1 cellular context compared by ENCODE assay signal in the genomic region with DNA sequence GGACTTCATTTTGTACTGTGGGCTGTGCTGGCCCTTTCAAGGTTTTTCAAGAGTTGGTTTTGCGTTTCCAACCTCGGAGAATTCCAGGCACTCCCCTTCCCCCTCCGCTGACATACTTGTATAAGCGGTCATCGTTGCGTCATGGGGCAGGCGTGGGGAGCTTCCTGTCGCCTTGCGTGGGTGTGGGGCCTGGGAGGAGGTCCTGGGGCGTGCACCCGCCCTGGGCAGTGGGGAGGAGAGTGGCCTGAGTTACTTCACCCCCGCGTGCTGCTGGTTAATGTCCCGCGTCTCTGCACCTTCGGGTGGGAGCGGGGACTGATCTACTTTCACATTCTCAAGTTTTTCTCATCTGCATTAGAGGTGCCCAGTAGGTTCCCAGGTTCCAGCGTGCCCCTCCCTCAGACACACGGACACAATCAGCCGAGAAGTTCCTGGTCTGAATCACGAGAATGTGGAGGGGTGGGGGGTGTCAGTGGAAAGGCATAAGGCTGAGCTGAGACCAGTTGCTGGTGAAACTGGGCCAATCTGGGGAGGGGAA.
A peak's percentile ranks its signal among the peaks of the same experiment; 100 is the strongest.
TF ChIP-seq lines count a peak whose summit lies in the region.

No MANE protein-coding gene starts in this region.

TF ChIP-seq in K562, 482 proteins besides CTCF, POLR2A, EP300 and RAD21 (continued from another document and continues in another):
- TF ChIP-seq, protein P1, sequence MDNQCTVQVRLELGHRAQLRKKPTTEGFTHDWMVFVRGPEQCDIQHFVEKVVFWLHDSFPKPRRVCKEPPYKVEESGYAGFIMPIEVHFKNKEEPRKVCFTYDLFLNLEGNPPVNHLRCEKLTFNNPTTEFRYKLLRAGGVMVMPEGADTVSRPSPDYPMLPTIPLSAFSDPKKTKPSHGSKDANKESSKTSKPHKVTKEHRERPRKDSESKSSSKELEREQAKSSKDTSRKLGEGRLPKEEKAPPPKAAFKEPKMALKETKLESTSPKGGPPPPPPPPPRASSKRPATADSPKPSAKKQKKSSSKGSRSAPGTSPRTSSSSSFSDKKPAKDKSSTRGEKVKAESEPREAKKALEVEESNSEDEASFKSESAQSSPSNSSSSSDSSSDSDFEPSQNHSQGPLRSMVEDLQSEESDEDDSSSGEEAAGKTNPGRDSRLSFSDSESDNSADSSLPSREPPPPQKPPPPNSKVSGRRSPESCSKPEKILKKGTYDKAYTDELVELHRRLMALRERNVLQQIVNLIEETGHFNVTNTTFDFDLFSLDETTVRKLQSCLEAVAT (IDR thresholded peaks at IDR 0.05) = peak; percentile 5 to 78; a peak in 3 of 4 replicates
- TF ChIP-seq ZNF134 (CRISPR knock-in tag; conservative IDR thresholded peaks at IDR 0.05) (no peak), ZZZ3 (IDR thresholded peaks at IDR 0.05) (no peak), SMAD4 (CRISPR knock-in tag; conservative IDR thresholded peaks at IDR 0.05) (0 out of 2 replicates have a peak, but pooled peaks have one; percentile 41), ZFP36 (IDR thresholded peaks at IDR 0.05; ENCODE audit: low read depth, low read length, partially characterized antibody) (no peak), KLF13 (tag; IDR thresholded peaks at IDR 0.05; ENCODE audit: borderline replicate concordance, low read depth) (no peak), ZC3H4 (CRISPR knock-in tag; IDR thresholded peaks at IDR 0.05; ENCODE audit: borderline replicate concordance) (peak; percentile 98; the same call in 1 of the 2 replicates), FUS (optimal IDR thresholded peaks at IDR 0.05; ENCODE audit: low read depth, low read length) (no peak), MECOM (CRISPR knock-in tag; IDR thresholded peaks at IDR 0.05) (no peak), SMARCA4 (IDR thresholded peaks at IDR 0.05) (peak; percentile 50; the same call in 1 of the 2 replicates), ARID1B (IDR thresholded peaks at IDR 0.05) (peak; percentile 44; the same call in 1 of the 2 replicates), ATF1 (CRISPR knock-in tag; IDR thresholded peaks at IDR 0.05) (no peak), ATF1 (tag; IDR thresholded peaks at IDR 0.05) (peak; percentile 91), ZNF586 (CRISPR knock-in tag; conservative IDR thresholded peaks at IDR 0.05) (no peak), MYNN (IDR thresholded peaks at IDR 0.05) (peak; percentile 57; the same call in 1 of the 2 replicates), MYNN (CRISPR knock-in tag; IDR thresholded peaks at IDR 0.05) (no peak), SMARCE1 (IDR thresholded peaks at IDR 0.05) (peak; percentile 44; the same call in 1 of the 2 replicates), CREM (IDR thresholded peaks at IDR 0.05; ENCODE audit: low read depth) (peak; percentile 92), ZNF232 (CRISPR knock-in tag; IDR thresholded peaks at IDR 0.05) (0 out of 2 replicates have a peak, but pooled peaks have one; percentile 74), ZBTB1 (CRISPR knock-in tag; IDR thresholded peaks at IDR 0.05; ENCODE audit: borderline replicate concordance, low read depth) (no peak; the same call in 1 of the 2 replicates), JUNB (CRISPR knock-in tag; conservative IDR thresholded peaks at IDR 0.05) (0 out of 2 replicates have a peak, but pooled peaks have one; percentile 6), XRCC4 (IDR thresholded peaks at IDR 0.05; ENCODE audit: extremely low read depth, insufficient read depth, insufficient read length) (no peak), SIX5 (IDR thresholded peaks at IDR 0.05; ENCODE audit: borderline replicate concordance in 1 of 2, insufficient read depth in 1 of 2, low read depth in 1 of 2, low read length in 2 of 2) (no peak), POLR2G (IDR thresholded peaks at IDR 0.05; ENCODE audit: low read depth, low read length) (peak; percentile 62), NFIC (IDR thresholded peaks at IDR 0.05) (peak; percentile 17; the same call in 1 of the 2 replicates), ZNF764 (CRISPR knock-in tag; IDR thresholded peaks at IDR 0.05; ENCODE audit: low read depth) (no peak), STAG1 (CRISPR knock-in tag; IDR thresholded peaks at IDR 0.05; ENCODE audit: borderline replicate concordance) (no peak), MYC (IDR thresholded peaks at IDR 0.05; ENCODE audit: low read depth, low read length) (peak; percentile 65), MYC (CRISPR knock-in tag; IDR thresholded peaks at IDR 0.05; ENCODE audit: borderline replicate concordance, low read depth) (no peak; the same call in 1 of the 2 replicates), BCL6 (CRISPR knock-in tag; IDR thresholded peaks at IDR 0.05) (no peak), SP2 (IDR thresholded peaks at IDR 0.05; ENCODE audit: extremely low read depth, low read depth, low read length, poor library complexity, severe bottlenecking) (no peak), ZKSCAN3 (CRISPR knock-in tag; IDR thresholded peaks at IDR 0.05) (no peak), EZH2 (IDR thresholded peaks at IDR 0.05; ENCODE audit: borderline replicate concordance, low read depth, low read length) (no peak), TSC22D4 (tag; IDR thresholded peaks at IDR 0.05) (no peak), ELF2 (CRISPR knock-in tag; IDR thresholded peaks at IDR 0.05) (no peak), XRCC5 (IDR thresholded peaks at IDR 0.05; ENCODE audit: low read depth, low read length) (peak; percentile 27), KDM5B (IDR thresholded peaks at IDR 0.05; ENCODE audit: insufficient replicate concordance, low read depth, low read length) (no peak), EWSR1 (IDR thresholded peaks at IDR 0.05; ENCODE audit: borderline replicate concordance, low read depth, partially characterized antibody) (no peak), SAFB (IDR thresholded peaks at IDR 0.05; ENCODE audit: borderline replicate concordance, low read depth, low read length) (peak; percentile 56; the same call in 1 of the 2 replicates), ARID2 (IDR thresholded peaks at IDR 0.05) (no peak), U2AF1 (optimal IDR thresholded peaks at IDR 0.05; ENCODE audit: low read depth, low read length) (no peak), MXI1 (IDR thresholded peaks at IDR 0.05; ENCODE audit: low read depth, low read length) (no peak; the same call in 1 of the 2 replicates), HNRNPUL1 (IDR thresholded peaks at IDR 0.05; ENCODE audit: low read length) (peak; percentile 61; the same call in 1 of the 2 replicates), HDAC1 (IDR thresholded peaks at IDR 0.05) (0 out of 4 replicates have a peak, but pooled peaks of 1 of the 2 experiments have one; percentile 18)
- TF ChIP-seq, protein P2, sequence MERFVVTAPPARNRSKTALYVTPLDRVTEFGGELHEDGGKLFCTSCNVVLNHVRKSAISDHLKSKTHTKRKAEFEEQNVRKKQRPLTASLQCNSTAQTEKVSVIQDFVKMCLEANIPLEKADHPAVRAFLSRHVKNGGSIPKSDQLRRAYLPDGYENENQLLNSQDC (CRISPR knock-in tag; IDR thresholded peaks at IDR 0.05) = no peak
- TF ChIP-seq, protein P3, sequence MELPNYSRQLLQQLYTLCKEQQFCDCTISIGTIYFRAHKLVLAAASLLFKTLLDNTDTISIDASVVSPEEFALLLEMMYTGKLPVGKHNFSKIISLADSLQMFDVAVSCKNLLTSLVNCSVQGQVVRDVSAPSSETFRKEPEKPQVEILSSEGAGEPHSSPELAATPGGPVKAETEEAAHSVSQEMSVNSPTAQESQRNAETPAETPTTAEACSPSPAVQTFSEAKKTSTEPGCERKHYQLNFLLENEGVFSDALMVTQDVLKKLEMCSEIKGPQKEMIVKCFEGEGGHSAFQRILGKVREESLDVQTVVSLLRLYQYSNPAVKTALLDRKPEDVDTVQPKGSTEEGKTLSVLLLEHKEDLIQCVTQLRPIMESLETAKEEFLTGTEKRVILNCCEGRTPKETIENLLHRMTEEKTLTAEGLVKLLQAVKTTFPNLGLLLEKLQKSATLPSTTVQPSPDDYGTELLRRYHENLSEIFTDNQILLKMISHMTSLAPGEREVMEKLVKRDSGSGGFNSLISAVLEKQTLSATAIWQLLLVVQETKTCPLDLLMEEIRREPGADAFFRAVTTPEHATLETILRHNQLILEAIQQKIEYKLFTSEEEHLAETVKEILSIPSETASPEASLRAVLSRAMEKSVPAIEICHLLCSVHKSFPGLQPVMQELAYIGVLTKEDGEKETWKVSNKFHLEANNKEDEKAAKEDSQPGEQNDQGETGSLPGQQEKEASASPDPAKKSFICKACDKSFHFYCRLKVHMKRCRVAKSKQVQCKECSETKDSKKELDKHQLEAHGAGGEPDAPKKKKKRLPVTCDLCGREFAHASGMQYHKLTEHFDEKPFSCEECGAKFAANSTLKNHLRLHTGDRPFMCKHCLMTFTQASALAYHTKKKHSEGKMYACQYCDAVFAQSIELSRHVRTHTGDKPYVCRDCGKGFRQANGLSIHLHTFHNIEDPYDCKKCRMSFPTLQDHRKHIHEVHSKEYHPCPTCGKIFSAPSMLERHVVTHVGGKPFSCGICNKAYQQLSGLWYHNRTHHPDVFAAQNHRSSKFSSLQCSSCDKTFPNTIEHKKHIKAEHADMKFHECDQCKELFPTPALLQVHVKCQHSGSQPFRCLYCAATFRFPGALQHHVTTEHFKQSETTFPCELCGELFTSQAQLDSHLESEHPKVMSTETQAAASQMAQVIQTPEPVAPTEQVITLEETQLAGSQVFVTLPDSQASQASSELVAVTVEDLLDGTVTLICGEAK (IDR thresholded peaks at IDR 0.05) = peak; percentile 36; the same call in 1 of the 2 replicates
- TF ChIP-seq, protein P3 (CRISPR knock-in tag; IDR thresholded peaks at IDR 0.05) = peak; percentile 51
- TF ChIP-seq, protein P4, sequence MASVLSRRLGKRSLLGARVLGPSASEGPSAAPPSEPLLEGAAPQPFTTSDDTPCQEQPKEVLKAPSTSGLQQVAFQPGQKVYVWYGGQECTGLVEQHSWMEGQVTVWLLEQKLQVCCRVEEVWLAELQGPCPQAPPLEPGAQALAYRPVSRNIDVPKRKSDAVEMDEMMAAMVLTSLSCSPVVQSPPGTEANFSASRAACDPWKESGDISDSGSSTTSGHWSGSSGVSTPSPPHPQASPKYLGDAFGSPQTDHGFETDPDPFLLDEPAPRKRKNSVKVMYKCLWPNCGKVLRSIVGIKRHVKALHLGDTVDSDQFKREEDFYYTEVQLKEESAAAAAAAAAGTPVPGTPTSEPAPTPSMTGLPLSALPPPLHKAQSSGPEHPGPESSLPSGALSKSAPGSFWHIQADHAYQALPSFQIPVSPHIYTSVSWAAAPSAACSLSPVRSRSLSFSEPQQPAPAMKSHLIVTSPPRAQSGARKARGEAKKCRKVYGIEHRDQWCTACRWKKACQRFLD (CRISPR knock-in tag; IDR thresholded peaks at IDR 0.05) = no peak
- TF ChIP-seq, protein P5, sequence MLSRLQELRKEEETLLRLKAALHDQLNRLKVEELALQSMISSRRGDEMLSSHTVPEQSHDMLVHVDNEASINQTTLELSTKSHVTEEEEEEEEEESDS (CRISPR knock-in tag; IDR thresholded peaks at IDR 0.05) = no peak
- TF ChIP-seq, protein P6, sequence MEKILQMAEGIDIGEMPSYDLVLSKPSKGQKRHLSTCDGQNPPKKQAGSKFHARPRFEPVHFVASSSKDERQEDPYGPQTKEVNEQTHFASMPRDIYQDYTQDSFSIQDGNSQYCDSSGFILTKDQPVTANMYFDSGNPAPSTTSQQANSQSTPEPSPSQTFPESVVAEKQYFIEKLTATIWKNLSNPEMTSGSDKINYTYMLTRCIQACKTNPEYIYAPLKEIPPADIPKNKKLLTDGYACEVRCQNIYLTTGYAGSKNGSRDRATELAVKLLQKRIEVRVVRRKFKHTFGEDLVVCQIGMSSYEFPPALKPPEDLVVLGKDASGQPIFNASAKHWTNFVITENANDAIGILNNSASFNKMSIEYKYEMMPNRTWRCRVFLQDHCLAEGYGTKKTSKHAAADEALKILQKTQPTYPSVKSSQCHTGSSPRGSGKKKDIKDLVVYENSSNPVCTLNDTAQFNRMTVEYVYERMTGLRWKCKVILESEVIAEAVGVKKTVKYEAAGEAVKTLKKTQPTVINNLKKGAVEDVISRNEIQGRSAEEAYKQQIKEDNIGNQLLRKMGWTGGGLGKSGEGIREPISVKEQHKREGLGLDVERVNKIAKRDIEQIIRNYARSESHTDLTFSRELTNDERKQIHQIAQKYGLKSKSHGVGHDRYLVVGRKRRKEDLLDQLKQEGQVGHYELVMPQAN (IDR thresholded peaks at IDR 0.05; ENCODE audit: borderline replicate concordance) = 0 out of 2 replicates have a peak, but pooled peaks have one; percentile 10
- TF ChIP-seq, protein P7, sequence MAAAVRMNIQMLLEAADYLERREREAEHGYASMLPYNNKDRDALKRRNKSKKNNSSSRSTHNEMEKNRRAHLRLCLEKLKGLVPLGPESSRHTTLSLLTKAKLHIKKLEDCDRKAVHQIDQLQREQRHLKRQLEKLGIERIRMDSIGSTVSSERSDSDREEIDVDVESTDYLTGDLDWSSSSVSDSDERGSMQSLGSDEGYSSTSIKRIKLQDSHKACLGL (CRISPR knock-in tag; IDR thresholded peaks at IDR 0.05; ENCODE audit: borderline replicate concordance, poor library complexity, severe bottlenecking) = no peak
- TF ChIP-seq, protein P8, sequence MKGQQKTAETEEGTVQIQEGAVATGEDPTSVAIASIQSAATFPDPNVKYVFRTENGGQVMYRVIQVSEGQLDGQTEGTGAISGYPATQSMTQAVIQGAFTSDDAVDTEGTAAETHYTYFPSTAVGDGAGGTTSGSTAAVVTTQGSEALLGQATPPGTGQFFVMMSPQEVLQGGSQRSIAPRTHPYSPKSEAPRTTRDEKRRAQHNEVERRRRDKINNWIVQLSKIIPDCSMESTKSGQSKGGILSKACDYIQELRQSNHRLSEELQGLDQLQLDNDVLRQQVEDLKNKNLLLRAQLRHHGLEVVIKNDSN (CRISPR knock-in tag; IDR thresholded peaks at IDR 0.05) = no peak
